Comparison of ENCODE assay signal across 22 cellular contexts in genomic region chr20:36917943-36918342, GRCh38. TPM values are rescaled to one million over a fixed set of nuclear protein-coding genes. Genes with fewer than 3 reads are reported as not detected.
"Had no signal": no experiment of that assay in that cellular context is flagged by ENCODE, and none has a peak within 500 bp of the region (broad histone marks: within the 10 kb centered on the region; RNA-seq: fewer than 3 reads in every experiment).

No MANE protein-coding gene starts in this region.

- ATAC-seq: natural killer cell, T-cell had no signal

- H3K27me3 Mint-ChIP-seq: activated CD4-positive, alpha-beta T cell treated with anti-CD3 and anti-CD28 coated beads, Interleukin-2, amount 10 ng/mL, durations not matched to agents 24 days and 14 days; stimulated activated naive CD8-positive, alpha-beta T cell treated with anti-CD3 and anti-CD28 coated beads, Interleukin-15, Interleukin-2, amounts not matched to agents 100 ng/mL and 50 ng/mL, for 24 hours; T-cell; type B pancreatic cell had no signal

- H3K27ac Mint-ChIP-seq: activated CD4-positive, alpha-beta T cell treated with anti-CD3 and anti-CD28 coated beads, Interleukin-2, amount 10 ng/mL, durations not matched to agents 24 days and 14 days; immature natural killer cell; natural killer cell; stimulated activated naive CD8-positive, alpha-beta T cell treated with anti-CD3 and anti-CD28 coated beads, Interleukin-15, Interleukin-2, amounts not matched to agents 100 ng/mL and 50 ng/mL, for 24 hours; T-cell; type B pancreatic cell had no signal

- H3K27ac ChIP-seq: brain microvascular endothelial cell, esophagus squamous epithelium, neutrophil, WERI-Rb-1 had no signal

- H3K9me3 Mint-ChIP-seq: activated CD4-positive, alpha-beta T cell treated with anti-CD3 and anti-CD28 coated beads, Interleukin-2, amount 10 ng/mL, durations not matched to agents 24 days and 14 days; immature natural killer cell; natural killer cell; stimulated activated naive CD8-positive, alpha-beta T cell treated with anti-CD3 and anti-CD28 coated beads, Interleukin-15, Interleukin-2, amounts not matched to agents 100 ng/mL and 50 ng/mL, for 24 hours; T-cell; type B pancreatic cell had no signal

- H3K36me3 Mint-ChIP-seq: type B pancreatic cell had no signal

- H3K4me3 Mint-ChIP-seq: activated CD4-positive, alpha-beta T cell treated with anti-CD3 and anti-CD28 coated beads, Interleukin-2, amount 10 ng/mL, durations not matched to agents 24 days and 14 days; immature natural killer cell; natural killer cell; stimulated activated naive CD8-positive, alpha-beta T cell treated with anti-CD3 and anti-CD28 coated beads, Interleukin-15, Interleukin-2, amounts not matched to agents 100 ng/mL and 50 ng/mL, for 24 hours; T-cell; type B pancreatic cell had no signal

- DNase-seq: activated CD4-positive, alpha-beta T cell treated with anti-CD3 and anti-CD28 coated beads, Interleukin-2, amount 10 ng/mL, durations not matched to agents 24 days and 14 days; activated effector memory CD4-positive, alpha-beta T cell treated with Interleukin-2 at 50 U/mL for 16 hours; anterior cingulate cortex; brain microvascular endothelial cell; cerebellar nuclear complex; effector CD8-positive, alpha-beta T cell; esophagus squamous epithelium; foreskin melanocyte; immature natural killer cell; mesendoderm; natural killer cell; SK-N-SH; stimulated activated CD4-positive, alpha-beta T cell treated with anti-CD3 and anti-CD28 coated beads, Interleukin-4, amount 100 ng/mL, for 1 hour; stimulated activated CD8-positive, alpha-beta memory T cell treated with anti-CD3 and anti-CD28 coated beads, Interleukin-4, amount 100 ng/mL, for 48 hours; T-cell; WERI-Rb-1 had no signal

RNA-seq across cellular contexts. Expression of gene TLDC2, which starts 42.0 kb away (rescaled TPM):
- total RNA-seq: activated CD4-positive, alpha-beta T cell treated with anti-CD3 and anti-CD28 coated beads, Interleukin-2, amount 10 ng/mL, durations not matched to agents 24 days and 14 days; activated CD8-positive, alpha-beta memory T cell treated with anti-CD3 and anti-CD28 coated beads for 36 hours; endothelial cell of umbilical vein; temporal lobe had no signal
